Comparison of ENCODE assay signal across 8 cellular contexts in genomic region chr14:32940066-32940651, GRCh38. TPM values are rescaled to one million over a fixed set of nuclear protein-coding genes. Genes with fewer than 3 reads are reported as not detected.
DNase-seq lines count a peak whose midpoint lies in the region; ATAC-seq and FAIRE-seq lines count a peak whose summit lies in the region.

No MANE protein-coding gene starts in this region.

- H3K4me1 ChIP-seq in stomach smooth muscle (ENCODE audit: control insufficient read depth, insufficient read depth, low read length), result peaks cover 8% of the 10 kb centered on the region

- H3K27ac Mint-ChIP-seq in activated naive CD4-positive, alpha-beta T cell treated with anti-CD3 and anti-CD28 coated beads for 36 hours, result no peak overlapping the region
- H3K27ac Mint-ChIP-seq in activated T-helper 1 cell treated with anti-CD3 and anti-CD28 coated beads, Interleukin-12 subunit alpha, Interleukin-12 subunit beta, Interleukin-2, Interleukin-4 antibody, amounts not matched to agents 30 ng/mL and 10 ng/mL and 1 ng/mL, durations not matched to agents 14 hours and 24 hours and 36 hours, result no peak overlapping the region

- peak overlapping the region; percentile 83 for H3K27ac ChIP-seq in stomach smooth muscle (ENCODE audit: low read length)

- peak overlapping the region; percentile 48 for H3K4me3 ChIP-seq in iPS-18c (ENCODE audit: insufficient read depth, low read depth, low read length)
- H3K4me3 ChIP-seq in stomach smooth muscle (ENCODE audit: low read length in 2 of 2), result peak overlapping the region; percentile 74 to 88

- DNase-seq in activated naive CD4-positive, alpha-beta T cell treated with anti-CD3 and anti-CD28 coated beads for 36 hours, result no peak
- no peak for DNase-seq in activated naive CD4-positive, alpha-beta T cell treated with anti-CD3 and anti-CD28 coated beads, Interleukin-2, amount 50 U/mL, for 16 hours
- DNase-seq in activated T-helper 1 cell treated with anti-CD3 and anti-CD28 coated beads, Interleukin-12 subunit alpha, Interleukin-12 subunit beta, Interleukin-2, Interleukin-4 antibody, amounts not matched to agents 30 ng/mL and 10 ng/mL and 1 ng/mL, durations not matched to agents 14 hours and 24 hours and 36 hours (ENCODE audit: low spot score), result no peak
- DNase-seq in NCI-H1048 (lab: John Stamatoyannopoulos, UW) (no peak), GM19239 (ENCODE audit: insufficient read length, low spot score) (no peak)

- peak overlapping the region; percentile 77 to 88 for H3K9ac ChIP-seq in stomach smooth muscle (ENCODE audit: low read length in 2 of 2)

- no peak for ATAC-seq in HG02571 (IDR thresholded peaks at IDR 0.05; ENCODE audit: unreplicated experiment)

- H3K9me3 ChIP-seq in iPS-18c (ENCODE audit: control insufficient read depth, insufficient read depth, low read length) (no peaks in the 10 kb centered on the region), stomach smooth muscle (ENCODE audit: control insufficient read depth in 2 of 2, low read length in 2 of 2) (no peaks in the 10 kb centered on the region)

- peaks cover 8% of the 10 kb centered on the region for H3K4me1 Mint-ChIP-seq in activated naive CD4-positive, alpha-beta T cell treated with anti-CD3 and anti-CD28 coated beads for 36 hours (ENCODE audit: low read depth)
- H3K4me1 Mint-ChIP-seq in activated T-helper 1 cell treated with anti-CD3 and anti-CD28 coated beads, Interleukin-12 subunit alpha, Interleukin-12 subunit beta, Interleukin-2, Interleukin-4 antibody, amounts not matched to agents 30 ng/mL and 10 ng/mL and 1 ng/mL, durations not matched to agents 14 hours and 24 hours and 36 hours (ENCODE audit: low read depth), result peaks cover 10% of the 10 kb centered on the region

- H3K9me3 Mint-ChIP-seq in activated naive CD4-positive, alpha-beta T cell treated with anti-CD3 and anti-CD28 coated beads for 36 hours, result no peaks in the 10 kb centered on the region
- H3K9me3 Mint-ChIP-seq in activated T-helper 1 cell treated with anti-CD3 and anti-CD28 coated beads, Interleukin-12 subunit alpha, Interleukin-12 subunit beta, Interleukin-2, Interleukin-4 antibody, amounts not matched to agents 30 ng/mL and 10 ng/mL and 1 ng/mL, durations not matched to agents 14 hours and 24 hours and 36 hours, result no peaks in the 10 kb centered on the region

- no peaks in the 10 kb centered on the region for H3K36me3 Mint-ChIP-seq in activated naive CD4-positive, alpha-beta T cell treated with anti-CD3 and anti-CD28 coated beads for 36 hours (ENCODE audit: low read depth)
- H3K36me3 Mint-ChIP-seq in activated T-helper 1 cell treated with anti-CD3 and anti-CD28 coated beads, Interleukin-12 subunit alpha, Interleukin-12 subunit beta, Interleukin-2, Interleukin-4 antibody, amounts not matched to agents 30 ng/mL and 10 ng/mL and 1 ng/mL, durations not matched to agents 14 hours and 24 hours and 36 hours (ENCODE audit: low read depth), result peaks cover 2% of the 10 kb centered on the region

- FAIRE-seq in GM19239 (lab: Jason Lieb, UNC), result no peak

- no peaks in the 10 kb centered on the region for H3K36me3 ChIP-seq in stomach smooth muscle (ENCODE audit: control insufficient read depth in 2 of 2, insufficient read depth in 2 of 2, low read length in 2 of 2)

- H3K27me3 Mint-ChIP-seq in activated naive CD4-positive, alpha-beta T cell treated with anti-CD3 and anti-CD28 coated beads for 36 hours (ENCODE audit: low read depth), result peaks cover 58% of the 10 kb centered on the region
- H3K27me3 Mint-ChIP-seq in activated T-helper 1 cell treated with anti-CD3 and anti-CD28 coated beads, Interleukin-12 subunit alpha, Interleukin-12 subunit beta, Interleukin-2, Interleukin-4 antibody, amounts not matched to agents 30 ng/mL and 10 ng/mL and 1 ng/mL, durations not matched to agents 14 hours and 24 hours and 36 hours (ENCODE audit: insufficient read depth), result peaks cover 61% of the 10 kb centered on the region

- CTCF ChIA-PET in activated naive CD4-positive, alpha-beta T cell treated with anti-CD3 and anti-CD28 coated beads for 36 hours (lab: Charles Lee), result no interaction called here

- peak overlapping the region; percentile 69 for H3K4me3 Mint-ChIP-seq in activated naive CD4-positive, alpha-beta T cell treated with anti-CD3 and anti-CD28 coated beads for 36 hours
- H3K4me3 Mint-ChIP-seq in activated T-helper 1 cell treated with anti-CD3 and anti-CD28 coated beads, Interleukin-12 subunit alpha, Interleukin-12 subunit beta, Interleukin-2, Interleukin-4 antibody, amounts not matched to agents 30 ng/mL and 10 ng/mL and 1 ng/mL, durations not matched to agents 14 hours and 24 hours and 36 hours, result peak overlapping the region; percentile 79

- no peaks in the 10 kb centered on the region for H3K27me3 ChIP-seq in stomach smooth muscle (ENCODE audit: control insufficient read depth in 1 of 2, insufficient read depth in 2 of 2, low read length in 2 of 2)

- intact Hi-C loops in activated naive CD4-positive, alpha-beta T cell treated with anti-CD3 and anti-CD28 coated beads for 36 hours (cut with micrococcal nuclease), result no loop called here
- intact Hi-C loops in activated T-helper 1 cell treated with anti-CD3 and anti-CD28 coated beads, Interleukin-12 subunit alpha, Interleukin-12 subunit beta, Interleukin-2, Interleukin-4 antibody, amounts not matched to agents 30 ng/mL and 10 ng/mL and 1 ng/mL, durations not matched to agents 14 hours and 24 hours and 36 hours (cut with micrococcal nuclease), result no loop called here

RNA-seq across cellular contexts. Expression of gene NPAS3, which starts 1.5 kb away (rescaled TPM):
- not detected for total RNA-seq in activated naive CD4-positive, alpha-beta T cell treated with anti-CD3 and anti-CD28 coated beads for 36 hours
- total RNA-seq in activated T-helper 1 cell treated with anti-CD3 and anti-CD28 coated beads, Interleukin-12 subunit alpha, Interleukin-12 subunit beta, Interleukin-2, Interleukin-4 antibody, amounts not matched to agents 30 ng/mL and 10 ng/mL and 1 ng/mL, durations not matched to agents 14 hours and 24 hours and 36 hours, result not detected in 2 replicates
